In the genomic region with DNA sequence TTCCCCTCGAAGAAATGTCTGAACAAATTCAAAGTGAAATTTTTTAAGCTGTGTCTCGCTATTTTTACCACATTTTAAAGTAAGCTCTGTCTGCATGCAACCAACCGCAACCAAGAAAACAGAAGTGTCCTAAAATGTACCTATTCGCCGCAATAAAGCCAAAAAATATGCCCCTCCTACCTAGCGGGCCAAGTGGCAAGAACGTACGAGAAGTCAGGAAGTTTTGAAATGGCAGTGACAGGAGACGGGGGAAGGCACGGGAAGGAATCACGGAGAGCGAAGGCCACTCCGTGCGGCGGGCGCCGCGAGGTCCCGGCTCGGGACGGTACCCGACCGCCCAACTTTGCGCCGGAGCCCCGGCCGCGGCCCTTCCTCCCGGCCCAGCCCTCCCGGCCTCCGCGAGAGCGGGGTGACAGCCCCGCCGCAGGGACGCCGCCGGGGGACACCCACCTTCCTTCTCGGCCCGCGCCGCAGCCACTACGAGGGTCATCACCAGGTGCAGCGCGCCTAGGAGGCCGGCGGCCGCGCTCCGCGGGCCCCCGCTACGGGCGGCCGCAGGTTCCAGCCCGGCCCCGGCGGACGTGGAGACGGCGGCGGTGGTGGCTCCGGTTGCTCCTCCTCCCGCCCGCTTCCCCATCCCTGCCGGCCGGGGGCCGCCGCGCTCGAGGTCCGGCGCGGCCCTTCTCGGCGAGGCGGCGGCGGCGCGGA, we compare ENCODE assay signal across 1 cellular context.
A peak's percentile ranks its signal among the peaks of the same experiment; 100 is the strongest.
TF ChIP-seq lines count a peak whose summit lies in the region.

No MANE protein-coding gene starts in this region.

TF ChIP-seq in HepG2, 621 proteins besides CTCF, POLR2A, EP300 and RAD21 (continued from another document and continues in another):
- TF ChIP-seq, protein P1, sequence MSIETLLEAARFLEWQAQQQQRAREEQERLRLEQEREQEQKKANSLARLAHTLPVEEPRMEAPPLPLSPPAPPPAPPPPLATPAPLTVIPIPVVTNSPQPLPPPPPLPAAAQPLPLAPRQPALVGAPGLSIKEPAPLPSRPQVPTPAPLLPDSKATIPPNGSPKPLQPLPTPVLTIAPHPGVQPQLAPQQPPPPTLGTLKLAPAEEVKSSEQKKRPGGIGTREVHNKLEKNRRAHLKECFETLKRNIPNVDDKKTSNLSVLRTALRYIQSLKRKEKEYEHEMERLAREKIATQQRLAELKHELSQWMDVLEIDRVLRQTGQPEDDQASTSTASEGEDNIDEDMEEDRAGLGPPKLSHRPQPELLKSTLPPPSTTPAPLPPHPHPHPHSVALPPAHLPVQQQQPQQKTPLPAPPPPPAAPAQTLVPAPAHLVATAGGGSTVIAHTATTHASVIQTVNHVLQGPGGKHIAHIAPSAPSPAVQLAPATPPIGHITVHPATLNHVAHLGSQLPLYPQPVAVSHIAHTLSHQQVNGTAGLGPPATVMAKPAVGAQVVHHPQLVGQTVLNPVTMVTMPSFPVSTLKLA (IDR thresholded peaks at IDR 0.05) = no peak
- TF ChIP-seq ATF7-NPFF (CRISPR knock-in tag; IDR thresholded peaks at IDR 0.05; ENCODE audit: low read depth) = 0 out of 2 replicates have a peak, but pooled peaks have one; percentile 28
- no peak; the same call in 1 of the 2 replicates for TF ChIP-seq ZNF451 (CRISPR knock-in tag; IDR thresholded peaks at IDR 0.05)
- no peak for TF ChIP-seq SMARCE1 (IDR thresholded peaks at IDR 0.05; ENCODE audit: borderline replicate concordance)
- no peak for TF ChIP-seq ZNF460 (CRISPR knock-in tag; IDR thresholded peaks at IDR 0.05; ENCODE audit: borderline replicate concordance)
- TF ChIP-seq SIN3A (IDR thresholded peaks at IDR 0.05; ENCODE audit: borderline replicate concordance, low read depth, low read length) = peak; percentile 61; the same call in 1 of the 2 replicates
- TF ChIP-seq ASH2L (IDR thresholded peaks at IDR 0.05; ENCODE audit: insufficient read length, low read depth, low read length) = peak; percentile 95
- peak; percentile 61 for TF ChIP-seq POLR2AphosphoS5 (IDR thresholded peaks at IDR 0.05; ENCODE audit: low read depth, low read length)
- 0 out of 2 replicates have a peak, but pooled peaks have one; percentile 5 for TF ChIP-seq KAT7 (CRISPR knock-in tag; IDR thresholded peaks at IDR 0.05; ENCODE audit: borderline replicate concordance)
- TF ChIP-seq, protein P2, sequence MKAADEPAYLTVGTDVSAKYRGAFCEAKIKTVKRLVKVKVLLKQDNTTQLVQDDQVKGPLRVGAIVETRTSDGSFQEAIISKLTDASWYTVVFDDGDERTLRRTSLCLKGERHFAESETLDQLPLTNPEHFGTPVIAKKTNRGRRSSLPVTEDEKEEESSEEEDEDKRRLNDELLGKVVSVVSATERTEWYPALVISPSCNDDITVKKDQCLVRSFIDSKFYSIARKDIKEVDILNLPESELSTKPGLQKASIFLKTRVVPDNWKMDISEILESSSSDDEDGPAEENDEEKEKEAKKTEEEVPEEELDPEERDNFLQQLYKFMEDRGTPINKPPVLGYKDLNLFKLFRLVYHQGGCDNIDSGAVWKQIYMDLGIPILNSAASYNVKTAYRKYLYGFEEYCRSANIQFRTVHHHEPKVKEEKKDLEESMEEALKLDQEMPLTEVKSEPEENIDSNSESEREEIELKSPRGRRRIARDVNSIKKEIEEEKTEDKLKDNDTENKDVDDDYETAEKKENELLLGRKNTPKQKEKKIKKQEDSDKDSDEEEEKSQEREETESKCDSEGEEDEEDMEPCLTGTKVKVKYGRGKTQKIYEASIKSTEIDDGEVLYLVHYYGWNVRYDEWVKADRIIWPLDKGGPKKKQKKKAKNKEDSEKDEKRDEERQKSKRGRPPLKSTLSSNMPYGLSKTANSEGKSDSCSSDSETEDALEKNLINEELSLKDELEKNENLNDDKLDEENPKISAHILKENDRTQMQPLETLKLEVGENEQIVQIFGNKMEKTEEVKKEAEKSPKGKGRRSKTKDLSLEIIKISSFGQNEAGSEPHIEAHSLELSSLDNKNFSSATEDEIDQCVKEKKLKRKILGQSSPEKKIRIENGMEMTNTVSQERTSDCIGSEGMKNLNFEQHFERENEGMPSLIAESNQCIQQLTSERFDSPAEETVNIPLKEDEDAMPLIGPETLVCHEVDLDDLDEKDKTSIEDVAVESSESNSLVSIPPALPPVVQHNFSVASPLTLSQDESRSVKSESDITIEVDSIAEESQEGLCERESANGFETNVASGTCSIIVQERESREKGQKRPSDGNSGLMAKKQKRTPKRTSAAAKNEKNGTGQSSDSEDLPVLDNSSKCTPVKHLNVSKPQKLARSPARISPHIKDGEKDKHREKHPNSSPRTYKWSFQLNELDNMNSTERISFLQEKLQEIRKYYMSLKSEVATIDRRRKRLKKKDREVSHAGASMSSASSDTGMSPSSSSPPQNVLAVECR (CRISPR knock-in tag; IDR thresholded peaks at IDR 0.05; ENCODE audit: borderline replicate concordance) = no peak
- 0 out of 2 replicates have a peak, but pooled peaks have one; percentile 5 for TF ChIP-seq ZNF549 (CRISPR knock-in tag; IDR thresholded peaks at IDR 0.05)
- TF ChIP-seq, protein P3, sequence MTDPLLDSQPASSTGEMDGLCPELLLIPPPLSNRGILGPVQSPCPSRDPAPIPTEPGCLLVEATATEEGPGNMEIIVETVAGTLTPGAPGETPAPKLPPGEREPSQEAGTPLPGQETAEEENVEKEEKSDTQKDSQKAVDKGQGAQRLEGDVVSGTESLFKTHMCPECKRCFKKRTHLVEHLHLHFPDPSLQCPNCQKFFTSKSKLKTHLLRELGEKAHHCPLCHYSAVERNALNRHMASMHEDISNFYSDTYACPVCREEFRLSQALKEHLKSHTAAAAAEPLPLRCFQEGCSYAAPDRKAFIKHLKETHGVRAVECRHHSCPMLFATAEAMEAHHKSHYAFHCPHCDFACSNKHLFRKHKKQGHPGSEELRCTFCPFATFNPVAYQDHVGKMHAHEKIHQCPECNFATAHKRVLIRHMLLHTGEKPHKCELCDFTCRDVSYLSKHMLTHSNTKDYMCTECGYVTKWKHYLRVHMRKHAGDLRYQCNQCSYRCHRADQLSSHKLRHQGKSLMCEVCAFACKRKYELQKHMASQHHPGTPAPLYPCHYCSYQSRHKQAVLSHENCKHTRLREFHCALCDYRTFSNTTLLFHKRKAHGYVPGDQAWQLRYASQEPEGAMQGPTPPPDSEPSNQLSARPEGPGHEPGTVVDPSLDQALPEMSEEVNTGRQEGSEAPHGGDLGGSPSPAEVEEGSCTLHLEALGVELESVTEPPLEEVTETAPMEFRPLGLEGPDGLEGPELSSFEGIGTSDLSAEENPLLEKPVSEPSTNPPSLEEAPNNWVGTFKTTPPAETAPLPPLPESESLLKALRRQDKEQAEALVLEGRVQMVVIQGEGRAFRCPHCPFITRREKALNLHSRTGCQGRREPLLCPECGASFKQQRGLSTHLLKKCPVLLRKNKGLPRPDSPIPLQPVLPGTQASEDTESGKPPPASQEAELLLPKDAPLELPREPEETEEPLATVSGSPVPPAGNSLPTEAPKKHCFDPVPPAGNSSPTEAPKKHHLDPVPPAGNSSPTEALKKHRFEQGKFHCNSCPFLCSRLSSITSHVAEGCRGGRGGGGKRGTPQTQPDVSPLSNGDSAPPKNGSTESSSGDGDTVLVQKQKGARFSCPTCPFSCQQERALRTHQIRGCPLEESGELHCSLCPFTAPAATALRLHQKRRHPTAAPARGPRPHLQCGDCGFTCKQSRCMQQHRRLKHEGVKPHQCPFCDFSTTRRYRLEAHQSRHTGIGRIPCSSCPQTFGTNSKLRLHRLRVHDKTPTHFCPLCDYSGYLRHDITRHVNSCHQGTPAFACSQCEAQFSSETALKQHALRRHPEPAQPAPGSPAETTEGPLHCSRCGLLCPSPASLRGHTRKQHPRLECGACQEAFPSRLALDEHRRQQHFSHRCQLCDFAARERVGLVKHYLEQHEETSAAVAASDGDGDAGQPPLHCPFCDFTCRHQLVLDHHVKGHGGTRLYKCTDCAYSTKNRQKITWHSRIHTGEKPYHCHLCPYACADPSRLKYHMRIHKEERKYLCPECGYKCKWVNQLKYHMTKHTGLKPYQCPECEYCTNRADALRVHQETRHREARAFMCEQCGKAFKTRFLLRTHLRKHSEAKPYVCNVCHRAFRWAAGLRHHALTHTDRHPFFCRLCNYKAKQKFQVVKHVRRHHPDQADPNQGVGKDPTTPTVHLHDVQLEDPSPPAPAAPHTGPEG (CRISPR knock-in tag; IDR thresholded peaks at IDR 0.05) = peak; percentile 60
- TF ChIP-seq TCF12 (IDR thresholded peaks at IDR 0.05) = no peak
- 0 out of 2 replicates have a peak, but pooled peaks have one; percentile 20 for TF ChIP-seq TCF12 (CRISPR knock-in tag; IDR thresholded peaks at IDR 0.05)
- TF ChIP-seq ELF3 (CRISPR knock-in tag; IDR thresholded peaks at IDR 0.05) = 0 out of 2 replicates have a peak, but pooled peaks have one; percentile 26
- TF ChIP-seq BCL6 (CRISPR knock-in tag; IDR thresholded peaks at IDR 0.05) = no peak
- peak; percentile 37; the same call in 1 of the 2 replicates for TF ChIP-seq ZNF564 (CRISPR knock-in tag; IDR thresholded peaks at IDR 0.05)
- peak; percentile 46; the same call in 1 of the 2 replicates for TF ChIP-seq SAP130 (CRISPR knock-in tag; IDR thresholded peaks at IDR 0.05; ENCODE audit: low read depth)
- TF ChIP-seq CBX1 (IDR thresholded peaks at IDR 0.05; ENCODE audit: low read depth) = peak; percentile 11
- TF ChIP-seq NFKB2 (CRISPR knock-in tag; IDR thresholded peaks at IDR 0.05; ENCODE audit: borderline replicate concordance) = no peak
- 0 out of 2 replicates have a peak, but pooled peaks have one; percentile 27 for TF ChIP-seq ZNF552 (CRISPR knock-in tag; IDR thresholded peaks at IDR 0.05; ENCODE audit: borderline replicate concordance)
- TF ChIP-seq TEAD3 (CRISPR knock-in tag; optimal IDR thresholded peaks at IDR 0.05; ENCODE audit: borderline replicate concordance) = peak; percentile 18
- TF ChIP-seq ZNF468 (CRISPR knock-in tag; IDR thresholded peaks at IDR 0.05) = peak; percentile 41; the same call in 1 of the 2 replicates
- peak; percentile 10; the same call in 1 of the 2 replicates for TF ChIP-seq ZFP82 (CRISPR knock-in tag; IDR thresholded peaks at IDR 0.05; ENCODE audit: borderline replicate concordance)
- peak; percentile 74 for TF ChIP-seq CHD2 (IDR thresholded peaks at IDR 0.05; ENCODE audit: low read depth, low read length)
- TF ChIP-seq POLR2G (IDR thresholded peaks at IDR 0.05; ENCODE audit: low read depth, low read length) = peak; percentile 15
- TF ChIP-seq, protein P4, sequence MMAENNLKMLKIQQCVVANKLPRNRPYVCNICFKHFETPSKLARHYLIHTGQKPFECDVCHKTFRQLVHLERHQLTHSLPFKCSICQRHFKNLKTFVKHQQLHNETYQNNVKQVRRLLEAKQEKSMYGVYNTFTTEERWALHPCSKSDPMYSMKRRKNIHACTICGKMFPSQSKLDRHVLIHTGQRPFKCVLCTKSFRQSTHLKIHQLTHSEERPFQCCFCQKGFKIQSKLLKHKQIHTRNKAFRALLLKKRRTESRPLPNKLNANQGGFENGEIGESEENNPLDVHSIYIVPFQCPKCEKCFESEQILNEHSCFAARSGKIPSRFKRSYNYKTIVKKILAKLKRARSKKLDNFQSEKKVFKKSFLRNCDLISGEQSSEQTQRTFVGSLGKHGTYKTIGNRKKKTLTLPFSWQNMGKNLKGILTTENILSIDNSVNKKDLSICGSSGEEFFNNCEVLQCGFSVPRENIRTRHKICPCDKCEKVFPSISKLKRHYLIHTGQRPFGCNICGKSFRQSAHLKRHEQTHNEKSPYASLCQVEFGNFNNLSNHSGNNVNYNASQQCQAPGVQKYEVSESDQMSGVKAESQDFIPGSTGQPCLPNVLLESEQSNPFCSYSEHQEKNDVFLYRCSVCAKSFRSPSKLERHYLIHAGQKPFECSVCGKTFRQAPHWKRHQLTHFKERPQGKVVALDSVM (CRISPR knock-in tag; IDR thresholded peaks at IDR 0.05) = peak; percentile 6; the same call in 1 of the 2 replicates
- TF ChIP-seq, protein P5, sequence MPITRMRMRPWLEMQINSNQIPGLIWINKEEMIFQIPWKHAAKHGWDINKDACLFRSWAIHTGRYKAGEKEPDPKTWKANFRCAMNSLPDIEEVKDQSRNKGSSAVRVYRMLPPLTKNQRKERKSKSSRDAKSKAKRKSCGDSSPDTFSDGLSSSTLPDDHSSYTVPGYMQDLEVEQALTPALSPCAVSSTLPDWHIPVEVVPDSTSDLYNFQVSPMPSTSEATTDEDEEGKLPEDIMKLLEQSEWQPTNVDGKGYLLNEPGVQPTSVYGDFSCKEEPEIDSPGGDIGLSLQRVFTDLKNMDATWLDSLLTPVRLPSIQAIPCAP (CRISPR knock-in tag; IDR thresholded peaks at IDR 0.05; ENCODE audit: low read depth) = 0 out of 2 replicates have a peak, but pooled peaks have one; percentile 16
- TF ChIP-seq XRCC5 (optimal IDR thresholded peaks at IDR 0.05; ENCODE audit: low read length) = peak; percentile 19
- TF ChIP-seq, protein P6, sequence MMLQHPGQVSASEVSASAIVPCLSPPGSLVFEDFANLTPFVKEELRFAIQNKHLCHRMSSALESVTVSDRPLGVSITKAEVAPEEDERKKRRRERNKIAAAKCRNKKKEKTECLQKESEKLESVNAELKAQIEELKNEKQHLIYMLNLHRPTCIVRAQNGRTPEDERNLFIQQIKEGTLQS (CRISPR knock-in tag; IDR thresholded peaks at IDR 0.05) = 0 out of 2 replicates have a peak, but pooled peaks have one; percentile 20
- TF ChIP-seq SKI (IDR thresholded peaks at IDR 0.05; ENCODE audit: partially characterized antibody) = peak; percentile 38
- TF ChIP-seq, protein P7, sequence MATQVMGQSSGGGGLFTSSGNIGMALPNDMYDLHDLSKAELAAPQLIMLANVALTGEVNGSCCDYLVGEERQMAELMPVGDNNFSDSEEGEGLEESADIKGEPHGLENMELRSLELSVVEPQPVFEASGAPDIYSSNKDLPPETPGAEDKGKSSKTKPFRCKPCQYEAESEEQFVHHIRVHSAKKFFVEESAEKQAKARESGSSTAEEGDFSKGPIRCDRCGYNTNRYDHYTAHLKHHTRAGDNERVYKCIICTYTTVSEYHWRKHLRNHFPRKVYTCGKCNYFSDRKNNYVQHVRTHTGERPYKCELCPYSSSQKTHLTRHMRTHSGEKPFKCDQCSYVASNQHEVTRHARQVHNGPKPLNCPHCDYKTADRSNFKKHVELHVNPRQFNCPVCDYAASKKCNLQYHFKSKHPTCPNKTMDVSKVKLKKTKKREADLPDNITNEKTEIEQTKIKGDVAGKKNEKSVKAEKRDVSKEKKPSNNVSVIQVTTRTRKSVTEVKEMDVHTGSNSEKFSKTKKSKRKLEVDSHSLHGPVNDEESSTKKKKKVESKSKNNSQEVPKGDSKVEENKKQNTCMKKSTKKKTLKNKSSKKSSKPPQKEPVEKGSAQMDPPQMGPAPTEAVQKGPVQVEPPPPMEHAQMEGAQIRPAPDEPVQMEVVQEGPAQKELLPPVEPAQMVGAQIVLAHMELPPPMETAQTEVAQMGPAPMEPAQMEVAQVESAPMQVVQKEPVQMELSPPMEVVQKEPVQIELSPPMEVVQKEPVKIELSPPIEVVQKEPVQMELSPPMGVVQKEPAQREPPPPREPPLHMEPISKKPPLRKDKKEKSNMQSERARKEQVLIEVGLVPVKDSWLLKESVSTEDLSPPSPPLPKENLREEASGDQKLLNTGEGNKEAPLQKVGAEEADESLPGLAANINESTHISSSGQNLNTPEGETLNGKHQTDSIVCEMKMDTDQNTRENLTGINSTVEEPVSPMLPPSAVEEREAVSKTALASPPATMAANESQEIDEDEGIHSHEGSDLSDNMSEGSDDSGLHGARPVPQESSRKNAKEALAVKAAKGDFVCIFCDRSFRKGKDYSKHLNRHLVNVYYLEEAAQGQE (IDR thresholded peaks at IDR 0.05; ENCODE audit: borderline replicate concordance in 1 of 2, low read depth in 1 of 2, low read length in 2 of 2) = peak in 1 of 2 experiments; percentile 23; a peak in 1 of 4 replicates
- peak; percentile 14; the same call in 1 of the 2 replicates for TF ChIP-seq ARNT2 (CRISPR knock-in tag; IDR thresholded peaks at IDR 0.05; ENCODE audit: low read depth)
- TF ChIP-seq CBX2 (IDR thresholded peaks at IDR 0.05; ENCODE audit: low read depth, low read length) = no peak
- 0 out of 2 replicates have a peak, but pooled peaks have one; percentile 45 for TF ChIP-seq CBX2 (CRISPR knock-in tag; IDR thresholded peaks at IDR 0.05; ENCODE audit: low read depth)
- TF ChIP-seq SRSF1 (optimal IDR thresholded peaks at IDR 0.05; ENCODE audit: low read depth, low read length) = peak; percentile 8
- TF ChIP-seq ETV6 (CRISPR knock-in tag; conservative IDR thresholded peaks at IDR 0.05) = peak; percentile 39; the same call in 1 of the 2 replicates
